ENCODE assay signal across 1 cellular context in the genomic region with DNA sequence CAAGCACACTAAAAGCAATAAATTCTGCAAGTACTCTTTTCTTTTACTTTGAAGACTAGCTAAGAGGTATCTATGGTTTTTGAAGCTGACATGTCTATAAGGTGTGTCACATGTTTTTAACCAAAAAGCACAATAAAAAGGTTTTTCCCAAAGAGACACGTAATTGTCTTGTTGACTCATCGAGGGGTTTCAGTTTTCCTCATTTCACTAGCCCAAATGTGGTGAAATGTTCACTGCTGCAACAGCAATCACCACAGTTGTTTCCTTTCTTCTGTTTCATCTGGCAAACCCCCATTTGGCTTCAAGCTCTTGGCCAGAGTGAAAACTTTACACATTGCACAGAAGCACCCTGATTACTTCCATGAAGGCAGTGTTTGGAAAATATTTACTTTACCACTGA.
A peak's percentile ranks its signal among the peaks of the same experiment; 100 is the strongest.
TF ChIP-seq lines count a peak whose summit lies in the region.

No MANE protein-coding gene starts in this region.

TF ChIP-seq in HCT116, 20 proteins besides CTCF, POLR2A, EP300 and RAD21 (continued from another document):
- TF ChIP-seq, protein P1, sequence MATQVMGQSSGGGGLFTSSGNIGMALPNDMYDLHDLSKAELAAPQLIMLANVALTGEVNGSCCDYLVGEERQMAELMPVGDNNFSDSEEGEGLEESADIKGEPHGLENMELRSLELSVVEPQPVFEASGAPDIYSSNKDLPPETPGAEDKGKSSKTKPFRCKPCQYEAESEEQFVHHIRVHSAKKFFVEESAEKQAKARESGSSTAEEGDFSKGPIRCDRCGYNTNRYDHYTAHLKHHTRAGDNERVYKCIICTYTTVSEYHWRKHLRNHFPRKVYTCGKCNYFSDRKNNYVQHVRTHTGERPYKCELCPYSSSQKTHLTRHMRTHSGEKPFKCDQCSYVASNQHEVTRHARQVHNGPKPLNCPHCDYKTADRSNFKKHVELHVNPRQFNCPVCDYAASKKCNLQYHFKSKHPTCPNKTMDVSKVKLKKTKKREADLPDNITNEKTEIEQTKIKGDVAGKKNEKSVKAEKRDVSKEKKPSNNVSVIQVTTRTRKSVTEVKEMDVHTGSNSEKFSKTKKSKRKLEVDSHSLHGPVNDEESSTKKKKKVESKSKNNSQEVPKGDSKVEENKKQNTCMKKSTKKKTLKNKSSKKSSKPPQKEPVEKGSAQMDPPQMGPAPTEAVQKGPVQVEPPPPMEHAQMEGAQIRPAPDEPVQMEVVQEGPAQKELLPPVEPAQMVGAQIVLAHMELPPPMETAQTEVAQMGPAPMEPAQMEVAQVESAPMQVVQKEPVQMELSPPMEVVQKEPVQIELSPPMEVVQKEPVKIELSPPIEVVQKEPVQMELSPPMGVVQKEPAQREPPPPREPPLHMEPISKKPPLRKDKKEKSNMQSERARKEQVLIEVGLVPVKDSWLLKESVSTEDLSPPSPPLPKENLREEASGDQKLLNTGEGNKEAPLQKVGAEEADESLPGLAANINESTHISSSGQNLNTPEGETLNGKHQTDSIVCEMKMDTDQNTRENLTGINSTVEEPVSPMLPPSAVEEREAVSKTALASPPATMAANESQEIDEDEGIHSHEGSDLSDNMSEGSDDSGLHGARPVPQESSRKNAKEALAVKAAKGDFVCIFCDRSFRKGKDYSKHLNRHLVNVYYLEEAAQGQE (IDR thresholded peaks at IDR 0.05; ENCODE audit: low read depth) = no peak
- TF ChIP-seq YY1 (IDR thresholded peaks at IDR 0.05; ENCODE audit: extremely low read depth, insufficient replicate concordance, low read depth, low read length) (no peak), EGR1 (IDR thresholded peaks at IDR 0.05; ENCODE audit: low read depth) (no peak), CEBPB (IDR thresholded peaks at IDR 0.05; ENCODE audit: low read depth) (peak; percentile 63), ELF1 (IDR thresholded peaks at IDR 0.05; ENCODE audit: borderline replicate concordance, low read depth) (no peak), ZNF274 (IDR thresholded peaks at IDR 0.05; ENCODE audit: low read depth, low read length) (no peak), TCF7L2 (IDR thresholded peaks at IDR 0.05; ENCODE audit: borderline replicate concordance, extremely low read depth, insufficient read depth, insufficient read length) (no peak), EZH2 (IDR thresholded peaks at IDR 0.05) (no peak), EZH2phosphoT487 (IDR thresholded peaks at IDR 0.05; ENCODE audit: borderline replicate concordance) (no peak), ZFX (IDR thresholded peaks at IDR 0.05) (no peak), POLR2AphosphoS5 (IDR thresholded peaks at IDR 0.05; ENCODE audit: low read depth, low read length) (no peak)
- TF ChIP-seq, protein P2, sequence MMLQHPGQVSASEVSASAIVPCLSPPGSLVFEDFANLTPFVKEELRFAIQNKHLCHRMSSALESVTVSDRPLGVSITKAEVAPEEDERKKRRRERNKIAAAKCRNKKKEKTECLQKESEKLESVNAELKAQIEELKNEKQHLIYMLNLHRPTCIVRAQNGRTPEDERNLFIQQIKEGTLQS (IDR thresholded peaks at IDR 0.05) = no peak
- TF ChIP-seq, protein P3, sequence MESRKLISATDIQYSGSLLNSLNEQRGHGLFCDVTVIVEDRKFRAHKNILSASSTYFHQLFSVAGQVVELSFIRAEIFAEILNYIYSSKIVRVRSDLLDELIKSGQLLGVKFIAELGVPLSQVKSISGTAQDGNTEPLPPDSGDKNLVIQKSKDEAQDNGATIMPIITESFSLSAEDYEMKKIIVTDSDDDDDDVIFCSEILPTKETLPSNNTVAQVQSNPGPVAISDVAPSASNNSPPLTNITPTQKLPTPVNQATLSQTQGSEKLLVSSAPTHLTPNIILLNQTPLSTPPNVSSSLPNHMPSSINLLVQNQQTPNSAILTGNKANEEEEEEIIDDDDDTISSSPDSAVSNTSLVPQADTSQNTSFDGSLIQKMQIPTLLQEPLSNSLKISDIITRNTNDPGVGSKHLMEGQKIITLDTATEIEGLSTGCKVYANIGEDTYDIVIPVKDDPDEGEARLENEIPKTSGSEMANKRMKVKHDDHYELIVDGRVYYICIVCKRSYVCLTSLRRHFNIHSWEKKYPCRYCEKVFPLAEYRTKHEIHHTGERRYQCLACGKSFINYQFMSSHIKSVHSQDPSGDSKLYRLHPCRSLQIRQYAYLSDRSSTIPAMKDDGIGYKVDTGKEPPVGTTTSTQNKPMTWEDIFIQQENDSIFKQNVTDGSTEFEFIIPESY (IDR thresholded peaks at IDR 0.05; ENCODE audit: extremely low read depth, insufficient replicate concordance, low read length) = no peak
